In the genomic region with DNA sequence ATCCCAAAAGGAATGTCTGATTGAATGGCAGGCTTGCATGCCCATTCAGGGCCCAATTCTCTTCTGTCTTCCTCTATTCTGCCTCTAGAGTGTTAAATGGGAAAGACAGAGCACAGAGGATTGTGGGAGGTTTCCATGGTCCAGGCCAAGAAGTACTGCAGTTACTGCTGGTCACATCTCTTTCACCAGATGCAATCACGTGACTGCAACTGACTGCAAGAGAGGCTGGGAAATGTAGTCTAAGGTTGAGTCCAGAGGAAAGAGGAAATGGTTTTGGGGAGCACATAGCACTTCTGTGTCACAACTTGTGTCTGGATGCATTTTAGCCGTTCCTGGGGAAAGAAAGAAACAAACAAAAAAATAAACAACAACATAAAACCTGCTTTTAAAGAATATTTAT, we compare ENCODE assay signal across 16 cellular contexts.
DNase-seq lines count a peak whose midpoint lies in the region; ATAC-seq and TF ChIP-seq lines count a peak whose summit lies in the region.
"Had no signal": no experiment of that assay in that cellular context is flagged by ENCODE, and none has a peak within 500 bp of the region (broad histone marks: within the 10 kb centered on the region; RNA-seq: fewer than 3 reads in every experiment).

No MANE protein-coding gene starts in this region.

- H3K27ac ChIP-seq in SJCRH30: no peak overlapping the region
- H3K27ac ChIP-seq: heart left ventricle had no signal

- H3K4me3 Mint-ChIP-seq in Caco-2 (ENCODE audit: unreplicated experiment): no peak overlapping the region
- H3K4me3 Mint-ChIP-seq in glutamatergic neuron (ENCODE audit: unreplicated experiment): no peak overlapping the region
- H3K4me3 Mint-ChIP-seq: activated CD4-positive, alpha-beta T cell treated with anti-CD3 and anti-CD28 coated beads, Interleukin-2, amount 10 ng/mL, durations not matched to agents 7 days and 5 days had no signal

- H3K4me1 ChIP-seq in Caco-2 (no peaks in the 10 kb centered on the region), SJCRH30 (no peaks in the 10 kb centered on the region)
- H3K4me1 ChIP-seq: heart left ventricle had no signal

- H3K36me3 Mint-ChIP-seq in Caco-2 (ENCODE audit: insufficient read depth, unreplicated experiment) (no peaks in the 10 kb centered on the region), glutamatergic neuron (ENCODE audit: unreplicated experiment) (no peaks in the 10 kb centered on the region)

- H3K36me3 ChIP-seq in Caco-2 (ENCODE audit: control insufficient read depth, insufficient read depth, low read length) (no peaks in the 10 kb centered on the region), SJCRH30 (no peaks in the 10 kb centered on the region)
- H3K36me3 ChIP-seq: heart left ventricle had no signal

- no peaks in the 10 kb centered on the region; the same call in 1 of the 2 replicates for H3K27me3 ChIP-seq in Caco-2 (replicated peaks; ENCODE audit: control insufficient read depth, insufficient read depth, low read length)
- no peaks in the 10 kb centered on the region for H3K27me3 ChIP-seq in SJCRH30
- H3K27me3 ChIP-seq: heart left ventricle had no signal

- no peaks in the 10 kb centered on the region for H3K9me3 Mint-ChIP-seq in Caco-2 (ENCODE audit: unreplicated experiment)
- H3K9me3 Mint-ChIP-seq in glutamatergic neuron (ENCODE audit: unreplicated experiment): no peaks in the 10 kb centered on the region
- H3K9me3 Mint-ChIP-seq: activated CD4-positive, alpha-beta T cell treated with anti-CD3 and anti-CD28 coated beads, Interleukin-2, amount 10 ng/mL, durations not matched to agents 7 days and 5 days had no signal

- TF ChIP-seq CTCF in Caco-2 (IDR thresholded peaks at IDR 0.05; ENCODE audit: insufficient read depth in 1 of 2, low read depth in 1 of 2, low read length in 1 of 2, severe bottlenecking in 1 of 2, unreplicated experiment in 1 of 2) (no peak), fibroblast of villous mesenchyme (IDR thresholded peaks at IDR 0.05; ENCODE audit: insufficient read depth, low read depth, low read length) (no peak), glutamatergic neuron (IDR thresholded peaks at IDR 0.05; ENCODE audit: partially characterized antibody, unreplicated experiment) (no peak)

- H3K27me3 Mint-ChIP-seq in Caco-2 (ENCODE audit: insufficient read depth, unreplicated experiment): peaks cover 15% of the 10 kb centered on the region
- no peaks in the 10 kb centered on the region for H3K27me3 Mint-ChIP-seq in glutamatergic neuron (ENCODE audit: unreplicated experiment)
- H3K27me3 Mint-ChIP-seq: activated CD4-positive, alpha-beta T cell treated with anti-CD3 and anti-CD28 coated beads, Interleukin-2, amount 10 ng/mL, durations not matched to agents 7 days and 5 days had no signal

- ATAC-seq in HG03135 (IDR thresholded peaks at IDR 0.05; ENCODE audit: unreplicated experiment): no peak
- ATAC-seq: heart left ventricle, left lobe of liver, Panc1 had no signal

- no peak overlapping the region for H3K4me3 ChIP-seq in Caco-2 (ENCODE audit: low read depth, low read length)
- no peak overlapping the region for H3K4me3 ChIP-seq in SJCRH30
- no peak overlapping the region for H3K4me3 ChIP-seq in fibroblast of villous mesenchyme (ENCODE audit: low read depth, low read length)
- H3K4me3 ChIP-seq: heart left ventricle had no signal

- BruUV-seq in Caco-2 (replicated peaks; lab: Mats Ljungman, UMichigan): no TSS peak

- POLR2A ChIA-PET in Caco-2 (lab: Charles Lee): no interaction called here

- DNase-seq in Caco-2: peak; percentile 18 to 50
- DNase-seq in HT-29 (ENCODE audit: low spot score): peak; percentile 19
- peak; percentile 5 to 22 for DNase-seq in SJCRH30
- DNase-seq in fibroblast of villous mesenchyme (ENCODE audit: low read depth): peak; percentile 1
- DNase-seq in NCI-H774 (lab: John Stamatoyannopoulos, UW): no peak
- DNase-seq in glutamatergic neuron: no peak
- no peak for DNase-seq in HK-2 (ENCODE audit: unreplicated experiment)
- DNase-seq: activated CD4-positive, alpha-beta T cell treated with anti-CD3 and anti-CD28 coated beads, Interleukin-2, amount 10 ng/mL, durations not matched to agents 7 days and 5 days; amniotic stem cell; DMS153; heart left ventricle; NCI-H1436 treated with DMSO at 0.1 percent for 48 hours; posterior cingulate gyrus had no signal

- intact Hi-C loops in Caco-2 (cut with micrococcal nuclease; ENCODE audit: unreplicated experiment): no loop called here

- CTCF ChIA-PET in Caco-2 (lab: Charles Lee): no interaction called here

- no peak overlapping the region for H3K27ac Mint-ChIP-seq in Caco-2 (ENCODE audit: unreplicated experiment)
- H3K27ac Mint-ChIP-seq in glutamatergic neuron (ENCODE audit: unreplicated experiment): no peak overlapping the region
- H3K27ac Mint-ChIP-seq: activated CD4-positive, alpha-beta T cell treated with anti-CD3 and anti-CD28 coated beads, Interleukin-2, amount 10 ng/mL, durations not matched to agents 7 days and 5 days had no signal

- no peaks in the 10 kb centered on the region for H3K4me1 Mint-ChIP-seq in Caco-2 (ENCODE audit: low read depth, unreplicated experiment)
- H3K4me1 Mint-ChIP-seq in glutamatergic neuron (ENCODE audit: low read depth, unreplicated experiment): no peaks in the 10 kb centered on the region
- H3K4me1 Mint-ChIP-seq: activated CD4-positive, alpha-beta T cell treated with anti-CD3 and anti-CD28 coated beads, Interleukin-2, amount 10 ng/mL, durations not matched to agents 7 days and 5 days had no signal

- H3K9me3 ChIP-seq in Caco-2 (no peaks in the 10 kb centered on the region), SJCRH30 (replicated peaks) (no peaks in the 10 kb centered on the region)
- H3K9me3 ChIP-seq: heart left ventricle had no signal

Comparison
In these comparisons a context has a peak if more than half of its experiments do, and no peak if none do; other contexts are left out.
1. DNase-seq: peak in Caco-2 (2 of 2), HT-29 (single experiment), SJCRH30 (2 of 2) and fibroblast of villous mesenchyme (single experiment); none in NCI-H774 (single experiment), glutamatergic neuron (single experiment) and HK-2 (single experiment).